ENCODE assay signal across 8 cellular contexts in the genomic region with DNA sequence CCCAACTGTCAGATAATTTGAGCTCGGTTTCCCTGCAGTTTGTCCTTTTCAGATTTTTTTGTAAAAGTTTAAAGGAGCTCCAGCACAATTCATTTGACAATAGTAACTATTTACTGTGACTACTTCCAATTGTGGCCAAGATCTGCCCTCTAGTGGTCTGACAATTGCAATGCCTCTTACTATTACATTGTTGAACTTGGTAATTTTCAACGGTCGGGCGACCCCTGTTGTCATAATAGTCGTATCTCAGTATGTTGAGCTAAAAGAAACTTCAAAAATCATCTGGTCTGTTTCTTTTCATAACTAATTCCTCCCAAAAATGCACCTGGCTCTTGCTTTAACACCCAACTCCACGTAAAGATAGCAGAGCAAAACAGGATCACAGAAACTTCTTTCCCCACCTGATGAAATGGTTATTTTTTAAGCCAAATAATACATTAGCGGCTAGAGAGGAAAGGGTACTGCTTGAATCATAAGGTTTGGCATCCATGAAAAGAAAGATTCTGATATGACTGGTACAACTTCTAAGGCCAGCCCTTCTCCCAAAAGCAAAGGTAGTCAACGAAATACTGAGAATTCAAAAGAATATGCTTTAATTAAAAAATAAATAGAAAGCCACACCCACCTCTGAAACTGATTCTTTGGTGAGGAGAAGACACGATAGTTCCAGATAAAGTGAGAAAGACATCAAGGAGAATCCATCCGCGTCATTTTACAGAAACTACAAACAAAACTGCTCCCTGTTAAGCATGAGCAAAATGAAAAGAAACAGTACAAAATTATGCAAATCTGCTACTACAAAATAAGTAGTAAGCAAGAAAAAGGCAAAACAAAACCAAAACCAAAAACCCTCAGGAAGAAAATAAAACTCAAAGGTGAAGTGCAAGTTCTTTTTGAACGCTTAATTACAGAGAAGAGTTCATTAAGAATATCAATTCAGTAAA.
A peak's percentile ranks its signal among the peaks of the same experiment; 100 is the strongest.
DNase-seq lines count a peak whose midpoint lies in the region; ATAC-seq, FAIRE-seq and TF ChIP-seq lines count a peak whose summit lies in the region.

No MANE protein-coding gene starts in this region.

- peaks cover 10% of the 10 kb centered on the region for H3K4me1 Mint-ChIP-seq in activated T-helper 2 cell treated with anti-CD3 and anti-CD28 coated beads, Interferon-gamma antibody, Interleukin-2, Interleukin-4, amounts not matched to agents 10 μg/mL and 5 μg/mL and 100 μg/mL, durations not matched to agents 14 hours and 24 hours and 36 hours (ENCODE audit: low read depth)

- in situ Hi-C loops in HAP-1 (cut with MboI; ENCODE audit: low sequenced_read_pairs), result loop anchor here (25.0 kb wide), 1 partner anchor 544 kb away; no protein-coding TSS in a partner anchor
- in situ Hi-C loops in transverse colon (cut with MboI; ENCODE audit: low pct_ligation_motif_present in 1 of 4, low pct_unique_long_range_greater_than_20kb in 1 of 4, low sequenced_read_pairs in 3 of 4), result loop anchor here (10.0 to 25.0 kb wide), 8 partner anchors 264 to 544 kb away; no protein-coding TSS in a partner anchor

- H3K27ac ChIP-seq in foreskin keratinocyte (no peak overlapping the region), pancreas (no peak overlapping the region), transverse colon (peak overlapping the region in 1 of 4 donors; percentile 31)

- H3K27me3 ChIP-seq in HAP-1 (ENCODE audit: low read depth) (peaks cover 6% of the 10 kb centered on the region; the same call in 1 of the 2 replicates), foreskin keratinocyte (peaks cover 2% of the 10 kb centered on the region), pancreas (no peaks in the 10 kb centered on the region), transverse colon (no peaks in the 10 kb centered on the region)

- ATAC-seq in foreskin keratinocyte (peak; percentile 89), pancreas (peak; percentile 94 to 99 (median 97))

- TF ChIP-seq EP300 in transverse colon (IDR thresholded peaks at IDR 0.05; ENCODE audit: low read depth), result no peak

- no peak overlapping the region for H3K27ac Mint-ChIP-seq in activated T-helper 2 cell treated with anti-CD3 and anti-CD28 coated beads, Interferon-gamma antibody, Interleukin-2, Interleukin-4, amounts not matched to agents 10 μg/mL and 5 μg/mL and 100 μg/mL, durations not matched to agents 14 hours and 24 hours and 36 hours

- FAIRE-seq in pancreas (lab: Jason Lieb, UNC), result peak; percentile 93

- H3K9me3 ChIP-seq in HAP-1 (no peaks in the 10 kb centered on the region), pancreas (no peaks in the 10 kb centered on the region), transverse colon (no peaks in the 10 kb centered on the region)

- H3K4me3 ChIP-seq in HAP-1 (no peak overlapping the region), pancreas (no peak overlapping the region), transverse colon (no peak overlapping the region)

- peaks cover 21% of the 10 kb centered on the region for H3K27me3 Mint-ChIP-seq in activated T-helper 2 cell treated with anti-CD3 and anti-CD28 coated beads, Interferon-gamma antibody, Interleukin-2, Interleukin-4, amounts not matched to agents 10 μg/mL and 5 μg/mL and 100 μg/mL, durations not matched to agents 14 hours and 24 hours and 36 hours (ENCODE audit: low read depth)

- TF ChIP-seq CTCF in foreskin keratinocyte (conservative IDR thresholded peaks at IDR 0.05) (peak; percentile 100), pancreas (IDR thresholded peaks at IDR 0.05) (peak; percentile 74 to 88 (median 86)), transverse colon (IDR thresholded peaks at IDR 0.05) (peak; percentile 89 to 97 (median 91))

- H3K4me3 Mint-ChIP-seq in activated T-helper 2 cell treated with anti-CD3 and anti-CD28 coated beads, Interferon-gamma antibody, Interleukin-2, Interleukin-4, amounts not matched to agents 10 μg/mL and 5 μg/mL and 100 μg/mL, durations not matched to agents 14 hours and 24 hours and 36 hours (ENCODE audit: low read depth), result no peak overlapping the region

- H3K4me1 ChIP-seq in HAP-1 (no peaks in the 10 kb centered on the region), foreskin keratinocyte (peaks cover 9% of the 10 kb centered on the region), pancreas (no peaks in the 10 kb centered on the region), transverse colon (peaks cover 0 to 9% (median 2%) of the 10 kb centered on the region in 4 donors)

- H3K36me3 Mint-ChIP-seq in activated T-helper 2 cell treated with anti-CD3 and anti-CD28 coated beads, Interferon-gamma antibody, Interleukin-2, Interleukin-4, amounts not matched to agents 10 μg/mL and 5 μg/mL and 100 μg/mL, durations not matched to agents 14 hours and 24 hours and 36 hours (ENCODE audit: low read depth), result no peaks in the 10 kb centered on the region

- TF ChIP-seq POLR2A in transverse colon (IDR thresholded peaks at IDR 0.05), result no peak

- H3K36me3 ChIP-seq in HAP-1 (replicated peaks) (no peaks in the 10 kb centered on the region), pancreas (no peaks in the 10 kb centered on the region), transverse colon (no peaks in the 10 kb centered on the region)

- no peaks in the 10 kb centered on the region for H3K9me3 Mint-ChIP-seq in activated T-helper 2 cell treated with anti-CD3 and anti-CD28 coated beads, Interferon-gamma antibody, Interleukin-2, Interleukin-4, amounts not matched to agents 10 μg/mL and 5 μg/mL and 100 μg/mL, durations not matched to agents 14 hours and 24 hours and 36 hours

- DNase-seq in GM03348 (ENCODE audit: low spot score), result peak; percentile 65
- DNase-seq in HAP-1 (ENCODE audit: low spot score in 2 of 2), result peak; percentile 78 to 79
- peak; percentile 86 for DNase-seq in M059J (ENCODE audit: low read depth)
- peak; percentile 75 to 78 for DNase-seq in SHP77 (lab: John Stamatoyannopoulos, UW)
- peak; percentile 49 for DNase-seq in activated T-helper 2 cell treated with anti-CD3 and anti-CD28 coated beads, Interferon-gamma antibody, Interleukin-2, Interleukin-4, amounts not matched to agents 10 μg/mL and 5 μg/mL and 100 μg/mL, durations not matched to agents 14 hours and 24 hours and 36 hours (ENCODE audit: low spot score)
- DNase-seq in foreskin keratinocyte, result peak in 1 of 2 donors; percentile 67
- DNase-seq in pancreas, result peak in 5 of 6 donors; percentile 51 to 81 (median 69)
- peak; percentile 79 for DNase-seq in transverse colon

- intact Hi-C loops in activated T-helper 2 cell treated with anti-CD3 and anti-CD28 coated beads, Interferon-gamma antibody, Interleukin-2, Interleukin-4, amounts not matched to agents 10 μg/mL and 5 μg/mL and 100 μg/mL, durations not matched to agents 14 hours and 24 hours and 36 hours (cut with micrococcal nuclease), result loop anchor here (1.0 to 5.0 kb wide), 4 partner anchors 96 to 782 kb away; partner anchors contain the start of gene ADRB2
- intact Hi-C loops in pancreas (cut with DNase I) (loop anchor here in 2 of 3 donors (10.0 kb wide), 3 partner anchors 304 to 556 kb away; no protein-coding TSS in a partner anchor), transverse colon (cut with DNase I; ENCODE audit: low total_unique reads) (loop anchor here (2.0 to 10.0 kb wide), 4 partner anchors 274 to 556 kb away; no protein-coding TSS in a partner anchor)

- 16 to 20% methylated on average over 12 of the region's 12 CpGs for WGBS in pancreas, 2 donors
- 22 to 24% methylated on average over 11 to 12 of the region's 12 CpGs for WGBS in transverse colon (ENCODE audit: low coverage in 1 of 2), 2 donors
